In genomic region chr10:73251683-73252444, GRCh38 we compare ENCODE assay signal across 8 cellular contexts. TPM values are rescaled to one million over a fixed set of nuclear protein-coding genes. Genes with fewer than 3 reads are reported as not detected.
DNase-seq lines count a peak whose midpoint lies in the region; ATAC-seq, FAIRE-seq and TF ChIP-seq lines count a peak whose summit lies in the region.

No MANE protein-coding gene starts in this region.

- H3K4me3 ChIP-seq in BJ (ENCODE audit: low read depth, low read length) (peak overlapping the region; percentile 83), OCI-LY3 (ENCODE audit: low read length) (peak overlapping the region; percentile 100), colonic mucosa (peak overlapping the region; percentile 89), mesendoderm (ENCODE audit: low read length) (peak overlapping the region; percentile 54)

- no peaks in the 10 kb centered on the region for H3K27me3 ChIP-seq in BJ (ENCODE audit: control insufficient read depth, insufficient read depth, low read length)
- no peaks in the 10 kb centered on the region for H3K27me3 ChIP-seq in OCI-LY3 (ENCODE audit: low read depth, low read length)
- H3K27me3 ChIP-seq in colonic mucosa = no peaks in the 10 kb centered on the region
- no peaks in the 10 kb centered on the region for H3K27me3 ChIP-seq in mesendoderm (ENCODE audit: insufficient read depth, low read length, poor library complexity)

- H3K56ac ChIP-seq in mesendoderm (ENCODE audit: low read length) = peak overlapping the region; percentile 85

- intact Hi-C loops in colonic mucosa (cut with DNase I) = loop anchor here (10.0 kb wide), 1 partner anchor 243 kb away; the partner anchor contains the start of gene PPP3CB

- H2BK15ac ChIP-seq in mesendoderm (replicated peaks; ENCODE audit: low read depth) = no peak overlapping the region

- H3K9me3 ChIP-seq in OCI-LY3 (ENCODE audit: insufficient read depth, low read length) (no peaks in the 10 kb centered on the region), colonic mucosa (no peaks in the 10 kb centered on the region)

- POLR2A ChIA-PET in BJ (lab: Charles Lee) = no interaction called here

- peak overlapping the region; percentile 97 for H3K4me2 ChIP-seq in OCI-LY3 (ENCODE audit: low read length)
- H3K4me2 ChIP-seq in mesendoderm (ENCODE audit: low read length) = peak overlapping the region; percentile 91

- H3K36me3 ChIP-seq in BJ (ENCODE audit: control insufficient read depth, insufficient read depth, low read length) (0 out of 2 replicates have a peak, but pooled peaks cover 3% of the 10 kb centered on the region), OCI-LY3 (replicated peaks; ENCODE audit: low read depth, low read length) (peaks cover 9% of the 10 kb centered on the region), colonic mucosa (no peaks in the 10 kb centered on the region), mesendoderm (ENCODE audit: control insufficient read depth, insufficient read depth, low read length) (no peaks in the 10 kb centered on the region)

- no peak overlapping the region for H4K8ac ChIP-seq in mesendoderm (ENCODE audit: low read depth, low read length)

- H2AK5ac ChIP-seq in mesendoderm (ENCODE audit: low read length) = peak overlapping the region; percentile 78

- TF ChIP-seq CTCF in BJ (IDR thresholded peaks at IDR 0.05; ENCODE audit: insufficient read depth, low read depth, low read length) = no peak
- no peak for TF ChIP-seq CTCF in OCI-LY3 (IDR thresholded peaks at IDR 0.05; ENCODE audit: low read depth, low read length)
- TF ChIP-seq CTCF in colonic mucosa (IDR thresholded peaks at IDR 0.05) = no peak

- peak overlapping the region; percentile 76 for H3K27ac ChIP-seq in OCI-LY3 (ENCODE audit: low read length)
- peak overlapping the region; percentile 83 for H3K27ac ChIP-seq in colonic mucosa
- peak overlapping the region; percentile 79 for H3K27ac ChIP-seq in mesendoderm (ENCODE audit: low read depth, low read length)

- peak; percentile 32 for FAIRE-seq in urothelium cell line (lab: Jason Lieb, UNC)

- H4K20me1 ChIP-seq in OCI-LY3 (ENCODE audit: insufficient read depth, low read length) = no peaks in the 10 kb centered on the region

- no peak overlapping the region for H2BK120ac ChIP-seq in mesendoderm (ENCODE audit: low read depth, low read length)

- peaks cover 12% of the 10 kb centered on the region for H3K79me1 ChIP-seq in mesendoderm (ENCODE audit: low read length)

- CTCF ChIA-PET in BJ (lab: Yijun Ruan, JAX) = interaction anchor here (0.6 kb wide), 1 partner anchor 526 kb away, joined by 3 read pairs; no protein-coding TSS in a partner anchor

- H3K4ac ChIP-seq in mesendoderm (ENCODE audit: low read depth, low read length) = peak overlapping the region; percentile 76

- DNase-seq in BJ (ENCODE audit: low read depth) (no peak), colonic mucosa (peak; percentile 22), mesendoderm (peak; percentile 54), urothelium cell line (ENCODE audit: low spot score) (no peak), NCI-H1092 treated with DMSO at 0.1 percent for 48 hours (lab: John Stamatoyannopoulos, UW) (no peak)

- H3K9ac ChIP-seq in OCI-LY3 (ENCODE audit: low read length) (peak overlapping the region; percentile 100), colonic mucosa (ENCODE audit: low read depth in 2 of 2, low read length in 2 of 2) (peak overlapping the region; percentile 82 to 98), mesendoderm (ENCODE audit: low read length) (peak overlapping the region; percentile 97)

- H3K79me2 ChIP-seq in OCI-LY3 (ENCODE audit: low read length) (peaks cover 59% of the 10 kb centered on the region), mesendoderm (ENCODE audit: control insufficient read depth, insufficient read depth, low read length) (peaks cover 22% of the 10 kb centered on the region)

- no CpG with 5 or more reads among the region's 23 CpGs for WGBS in mesendoderm (ENCODE audit: extremely low coverage, insufficient coverage, low lambda C conversion rate)

- H3K23ac ChIP-seq in mesendoderm (ENCODE audit: low read length) = no peak overlapping the region

- peak overlapping the region; percentile 48 for H2BK5ac ChIP-seq in mesendoderm (ENCODE audit: low read length)

- H3K4me1 ChIP-seq in OCI-LY3 (ENCODE audit: low read length) (peaks cover 24% of the 10 kb centered on the region), colonic mucosa (peaks cover 8% of the 10 kb centered on the region), mesendoderm (ENCODE audit: control insufficient read depth, low read depth, low read length) (no peaks in the 10 kb centered on the region)

- H4K5ac ChIP-seq in mesendoderm (ENCODE audit: low read length) = no peak overlapping the region

- peak overlapping the region; percentile 91; the same call in 1 of the 2 replicates for H2AFZ ChIP-seq in OCI-LY3 (ENCODE audit: low read depth, low read length)

- ATAC-seq in GM21515 (IDR thresholded peaks at IDR 0.05; ENCODE audit: unreplicated experiment) = peak; percentile 34
- no peak for ATAC-seq in GM21786 (IDR thresholded peaks at IDR 0.05; ENCODE audit: unreplicated experiment)

- H3K18ac ChIP-seq in mesendoderm (ENCODE audit: low read length) = peak overlapping the region; percentile 35

RNA-seq across cellular contexts. Expression of gene MRPS16, which starts 0.6 kb away (rescaled TPM):
- polyA plus RNA-seq in BJ (2011; rRNA removed) = 74.4 and 87.9 TPM in 2 replicates
- polyA minus RNA-seq in BJ (2011; rRNA and poly(A)+ RNA removed) = 52.1 and 96.9 TPM in 2 replicates
- 100 to 1,000 TPM in 1 of 2 donors, 10 to 100 TPM in 1; 90.5 to 155 TPM for total RNA-seq in colonic mucosa
- 73.0 TPM for polyA plus RNA-seq in mesendoderm (2013, experiment 1 of 2)
- 74.2 TPM for polyA plus RNA-seq in mesendoderm (2013, experiment 2 of 2)

RNA-seq across cellular contexts. Expression of gene DNAJC9, which starts 4.8 kb away (rescaled TPM):
- 10.0 and 16.8 TPM in 2 replicates for polyA plus RNA-seq in BJ (2011; rRNA removed)
- 5.7 and 7.6 TPM in 2 replicates for polyA minus RNA-seq in BJ (2011; rRNA and poly(A)+ RNA removed)
- total RNA-seq in colonic mucosa = 10 to 100 TPM; 14.4 to 34.8 TPM
- 39.0 TPM for polyA plus RNA-seq in mesendoderm (2013, experiment 1 of 2)
- 38.7 TPM for polyA plus RNA-seq in mesendoderm (2013, experiment 2 of 2)

Comparison
In these comparisons a context has a peak if more than half of its experiments do, and no peak if none do; other contexts are left out.
1. DNase-seq: peak in colonic mucosa (single experiment) and mesendoderm (single experiment); none in BJ (single experiment), urothelium cell line (single experiment) and NCI-H1092 treated with DMSO at 0.1 percent for 48 hours (single experiment).
2. Peak in every context shown above with its lines, with median percentiles within 50 percentile points of each other: H3K4me3 ChIP-seq, H3K27ac ChIP-seq and H3K9ac ChIP-seq.